Comparison of ENCODE assay signal across 22 cellular contexts in genomic region chr10:104548090-104548489, GRCh38.
DNase-seq lines count a peak whose midpoint lies in the region; ATAC-seq and TF ChIP-seq lines count a peak whose summit lies in the region.
"Had no signal": no experiment of that assay in that cellular context is flagged by ENCODE, and none has a peak within 500 bp of the region (broad histone marks: within the 10 kb centered on the region; RNA-seq: fewer than 3 reads in every experiment).

No MANE protein-coding gene starts in this region.

- POLR2A ChIA-PET in PC-3 (lab: Charles Lee; ENCODE audit: unreplicated experiment) = no interaction called here

- ATAC-seq in PC-3 = no peak
- no peak for ATAC-seq in HG02852 (IDR thresholded peaks at IDR 0.05; ENCODE audit: unreplicated experiment)
- ATAC-seq: activated T-helper 17 cell treated with anti-CD3 and anti-CD28 coated beads, Interleukin-2, amount 50 U/mL, for 72 hours; body of pancreas; naive thymus-derived CD4-positive, alpha-beta T cell had no signal

- peaks cover 22% of the 10 kb centered on the region for H3K27me3 Mint-ChIP-seq in endodermal cell (ENCODE audit: insufficient read depth)
- peaks cover 11% of the 10 kb centered on the region for H3K27me3 Mint-ChIP-seq in activated T-cell treated with anti-CD3 and anti-CD28 coated beads, Interleukin-2, amount 50 U/mL, for 24 hours
- H3K27me3 Mint-ChIP-seq: activated CD4-positive, alpha-beta memory T cell treated with anti-CD3 and anti-CD28 coated beads for 36 hours had no signal

- H4K8ac ChIP-seq in mesendoderm (ENCODE audit: low read depth, low read length) = no peak overlapping the region

- TF ChIP-seq CTCF in PC-3 (conservative IDR thresholded peaks at IDR 0.05; ENCODE audit: low read depth, low read length) (no peak), endodermal cell (conservative IDR thresholded peaks at IDR 0.05) (no peak), tibial artery (IDR thresholded peaks at IDR 0.05) (no peak)

- no peak overlapping the region for H3K27ac Mint-ChIP-seq in endodermal cell
- H3K27ac Mint-ChIP-seq in activated T-cell treated with anti-CD3 and anti-CD28 coated beads, Interleukin-2, amount 50 U/mL, for 24 hours = no peak overlapping the region
- H3K27ac Mint-ChIP-seq: activated CD4-positive, alpha-beta memory T cell treated with anti-CD3 and anti-CD28 coated beads for 36 hours; activated T-helper 17 cell treated with anti-CD3 and anti-CD28 coated beads, Interleukin-2, amount 50 U/mL, for 72 hours; CD14-positive monocyte; naive thymus-derived CD4-positive, alpha-beta T cell had no signal

- CTCF ChIA-PET in PC-3 (lab: Charles Lee) = no interaction called here

- no peaks in the 10 kb centered on the region for H3K9me3 Mint-ChIP-seq in endodermal cell
- H3K9me3 Mint-ChIP-seq in activated T-cell treated with anti-CD3 and anti-CD28 coated beads, Interleukin-2, amount 50 U/mL, for 24 hours = no peaks in the 10 kb centered on the region
- H3K9me3 Mint-ChIP-seq: activated CD4-positive, alpha-beta memory T cell treated with anti-CD3 and anti-CD28 coated beads for 36 hours; activated T-helper 17 cell treated with anti-CD3 and anti-CD28 coated beads, Interleukin-2, amount 50 U/mL, for 72 hours had no signal

- H3K36me3 Mint-ChIP-seq in endodermal cell (ENCODE audit: low read depth) = no peaks in the 10 kb centered on the region
- no peaks in the 10 kb centered on the region for H3K36me3 Mint-ChIP-seq in activated T-cell treated with anti-CD3 and anti-CD28 coated beads, Interleukin-2, amount 50 U/mL, for 24 hours (ENCODE audit: low read depth)
- H3K36me3 Mint-ChIP-seq: activated CD4-positive, alpha-beta memory T cell treated with anti-CD3 and anti-CD28 coated beads for 36 hours; CD14-positive monocyte had no signal

- H3K23ac ChIP-seq in mesendoderm (ENCODE audit: low read length) = no peak overlapping the region

- no peaks in the 10 kb centered on the region for H3K4me1 ChIP-seq in PC-3 (ENCODE audit: insufficient read depth, low read length)
- peaks cover 4% of the 10 kb centered on the region for H3K4me1 ChIP-seq in endodermal cell (ENCODE audit: control insufficient read depth, insufficient read depth, low read length)
- H3K4me1 ChIP-seq in mesendoderm (ENCODE audit: control insufficient read depth, low read depth, low read length) = no peaks in the 10 kb centered on the region
- no peaks in the 10 kb centered on the region for H3K4me1 ChIP-seq in tibial artery
- H3K4me1 ChIP-seq: body of pancreas, left ventricle myocardium inferior, tibial nerve had no signal

- H2AK5ac ChIP-seq in mesendoderm (ENCODE audit: low read length) = no peak overlapping the region

- H3K79me1 ChIP-seq in mesendoderm (ENCODE audit: low read length) = no peaks in the 10 kb centered on the region

- WGBS in endodermal cell (ENCODE audit: insufficient coverage in 1 of 2, insufficient read length in 1 of 2), 2 experiments = 82 to 83% methylated on average over 2 of the region's 2 CpGs
- no CpG with 5 or more reads among the region's 2 CpGs for WGBS in mesendoderm (ENCODE audit: extremely low coverage, insufficient coverage, low lambda C conversion rate)

- no peak overlapping the region for H4K5ac ChIP-seq in mesendoderm (ENCODE audit: low read length)

- DNase-seq in EL = peak; percentile 27
- peak; percentile 24 for DNase-seq in PC-3
- peak; percentile 81 for DNase-seq in endodermal cell
- DNase-seq in mesendoderm = peak; percentile 56
- no peak for DNase-seq in activated T-cell treated with anti-CD3 and anti-CD28 coated beads, Interleukin-2, amount 50 U/mL, for 24 hours
- DNase-seq in tibial artery = no peak
- DNase-seq in OCI-M1 (lab: John Stamatoyannopoulos, UW) = no peak
- DNase-seq: activated CD4-positive, alpha-beta memory T cell treated with anti-CD3 and anti-CD28 coated beads for 36 hours; body of pancreas; head of caudate nucleus; left ventricle myocardium inferior; naive thymus-derived CD4-positive, alpha-beta T cell; NCI-H187 treated with DMSO at 0.1 percent for 48 hours; NCI-H69; retina; SHP77 treated with DMSO at 0.1 percent for 48 hours; T1000 had no signal

- no peak overlapping the region for H2BK15ac ChIP-seq in mesendoderm (replicated peaks; ENCODE audit: low read depth)

- no peak overlapping the region for H2BK120ac ChIP-seq in mesendoderm (ENCODE audit: low read depth, low read length)

- no peak overlapping the region for H3K4me3 ChIP-seq in PC-3 (ENCODE audit: low read length)
- H3K4me3 ChIP-seq in endodermal cell (ENCODE audit: low read length) = no peak overlapping the region
- H3K4me3 ChIP-seq in mesendoderm (ENCODE audit: low read length) = no peak overlapping the region
- H3K4me3 ChIP-seq in tibial artery = no peak overlapping the region
- H3K4me3 ChIP-seq: body of pancreas, left ventricle myocardium inferior, tibial nerve had no signal

- peaks cover 28% of the 10 kb centered on the region for H3K4me1 Mint-ChIP-seq in endodermal cell
- H3K4me1 Mint-ChIP-seq in activated T-cell treated with anti-CD3 and anti-CD28 coated beads, Interleukin-2, amount 50 U/mL, for 24 hours (ENCODE audit: low read depth) = no peaks in the 10 kb centered on the region
- H3K4me1 Mint-ChIP-seq: activated T-helper 17 cell treated with anti-CD3 and anti-CD28 coated beads, Interleukin-2, amount 50 U/mL, for 72 hours; CD14-positive monocyte; naive thymus-derived CD4-positive, alpha-beta T cell had no signal

- no peak overlapping the region for H3K56ac ChIP-seq in mesendoderm (ENCODE audit: low read length)

- H3K36me3 ChIP-seq in PC-3 (ENCODE audit: low read depth, low read length) (no peaks in the 10 kb centered on the region), endodermal cell (ENCODE audit: control insufficient read depth, insufficient read depth, low read length) (no peaks in the 10 kb centered on the region), mesendoderm (ENCODE audit: control insufficient read depth, insufficient read depth, low read length) (no peaks in the 10 kb centered on the region), tibial artery (no peaks in the 10 kb centered on the region)
- H3K36me3 ChIP-seq: left ventricle myocardium inferior, tibial nerve had no signal

- H3K9ac ChIP-seq in PC-3 (ENCODE audit: low read length) = no peak overlapping the region
- H3K9ac ChIP-seq in endodermal cell (ENCODE audit: extremely low read depth, low read length, poor library complexity, severe bottlenecking) = no peak overlapping the region
- H3K9ac ChIP-seq in mesendoderm (ENCODE audit: low read length) = no peak overlapping the region
- H3K9ac ChIP-seq: KMS-11 had no signal

- H3K4ac ChIP-seq in mesendoderm (ENCODE audit: low read depth, low read length) = no peak overlapping the region

- H4K20me1 ChIP-seq in PC-3 (ENCODE audit: low read length) = no peaks in the 10 kb centered on the region

- intact Hi-C loops in PC-3 (cut with micrococcal nuclease) = no loop called here
- intact Hi-C loops in tibial artery (cut with DNase I; ENCODE audit: low total_unique reads) = no loop called here

- H2BK5ac ChIP-seq in mesendoderm (ENCODE audit: low read length) = no peak overlapping the region

- H3K18ac ChIP-seq in mesendoderm (ENCODE audit: low read length) = no peak overlapping the region

- BruUV-seq in PC-3 (replicated peaks; lab: Mats Ljungman, UMichigan) = no TSS peak

- H3K4me3 Mint-ChIP-seq in endodermal cell = no peak overlapping the region
- no peak overlapping the region for H3K4me3 Mint-ChIP-seq in activated T-cell treated with anti-CD3 and anti-CD28 coated beads, Interleukin-2, amount 50 U/mL, for 24 hours
- H3K4me3 Mint-ChIP-seq: activated CD4-positive, alpha-beta memory T cell treated with anti-CD3 and anti-CD28 coated beads for 36 hours; activated T-helper 17 cell treated with anti-CD3 and anti-CD28 coated beads, Interleukin-2, amount 50 U/mL, for 72 hours; CD14-positive monocyte; naive thymus-derived CD4-positive, alpha-beta T cell had no signal

- no peak overlapping the region for H3K27ac ChIP-seq in PC-3 (ENCODE audit: low read length)
- H3K27ac ChIP-seq in endodermal cell (ENCODE audit: low read depth, low read length) = no peak overlapping the region
- no peak overlapping the region for H3K27ac ChIP-seq in mesendoderm (ENCODE audit: low read depth, low read length)
- H3K27ac ChIP-seq in tibial artery = no peak overlapping the region
- H3K27ac ChIP-seq: body of pancreas, KMS-11, left ventricle myocardium inferior, tibial nerve had no signal

- no peaks in the 10 kb centered on the region for H3F3A ChIP-seq in PC-3 (ENCODE audit: low read length, unreplicated experiment)

- H3K79me2 ChIP-seq in PC-3 (ENCODE audit: low read length) (no peaks in the 10 kb centered on the region), mesendoderm (ENCODE audit: control insufficient read depth, insufficient read depth, low read length) (no peaks in the 10 kb centered on the region)

- no peaks in the 10 kb centered on the region for H3K9me2 ChIP-seq in PC-3 (replicated peaks; ENCODE audit: low read length)

- no peaks in the 10 kb centered on the region for H3K9me3 ChIP-seq in PC-3 (ENCODE audit: low read length)
- H3K9me3 ChIP-seq in endodermal cell (ENCODE audit: control insufficient read depth, low read length) = peaks cover 6% of the 10 kb centered on the region
- no peaks in the 10 kb centered on the region for H3K9me3 ChIP-seq in tibial artery
- H3K9me3 ChIP-seq: body of pancreas, left ventricle myocardium inferior, tibial nerve had no signal

- H3K4me2 ChIP-seq in PC-3 (ENCODE audit: low read length) (no peak overlapping the region), mesendoderm (ENCODE audit: low read length) (no peak overlapping the region)
- H3K4me2 ChIP-seq: KMS-11 had no signal

- no peak overlapping the region for H2AFZ ChIP-seq in PC-3 (ENCODE audit: low read length)

- H3K27me3 ChIP-seq in PC-3 (ENCODE audit: low read length) = no peaks in the 10 kb centered on the region
- H3K27me3 ChIP-seq in endodermal cell (ENCODE audit: control insufficient read depth, insufficient read depth, low read length, poor library complexity, severe bottlenecking) = peaks cover 32% of the 10 kb centered on the region
- H3K27me3 ChIP-seq in mesendoderm (ENCODE audit: insufficient read depth, low read length, poor library complexity) = no peaks in the 10 kb centered on the region
- H3K27me3 ChIP-seq in tibial artery = no peaks in the 10 kb centered on the region
- H3K27me3 ChIP-seq: body of pancreas, tibial nerve had no signal

Comparison
In these comparisons a context has a peak if more than half of its experiments do, and no peak if none do; other contexts are left out.
1. DNase-seq: peak in EL (single experiment), PC-3 (single experiment), endodermal cell (single experiment) and mesendoderm (single experiment); none in activated T-cell treated with anti-CD3 and anti-CD28 coated beads, Interleukin-2, amount 50 U/mL, for 24 hours (single experiment), tibial artery (0 of 2) and OCI-M1 (single experiment).